In the genomic region with DNA sequence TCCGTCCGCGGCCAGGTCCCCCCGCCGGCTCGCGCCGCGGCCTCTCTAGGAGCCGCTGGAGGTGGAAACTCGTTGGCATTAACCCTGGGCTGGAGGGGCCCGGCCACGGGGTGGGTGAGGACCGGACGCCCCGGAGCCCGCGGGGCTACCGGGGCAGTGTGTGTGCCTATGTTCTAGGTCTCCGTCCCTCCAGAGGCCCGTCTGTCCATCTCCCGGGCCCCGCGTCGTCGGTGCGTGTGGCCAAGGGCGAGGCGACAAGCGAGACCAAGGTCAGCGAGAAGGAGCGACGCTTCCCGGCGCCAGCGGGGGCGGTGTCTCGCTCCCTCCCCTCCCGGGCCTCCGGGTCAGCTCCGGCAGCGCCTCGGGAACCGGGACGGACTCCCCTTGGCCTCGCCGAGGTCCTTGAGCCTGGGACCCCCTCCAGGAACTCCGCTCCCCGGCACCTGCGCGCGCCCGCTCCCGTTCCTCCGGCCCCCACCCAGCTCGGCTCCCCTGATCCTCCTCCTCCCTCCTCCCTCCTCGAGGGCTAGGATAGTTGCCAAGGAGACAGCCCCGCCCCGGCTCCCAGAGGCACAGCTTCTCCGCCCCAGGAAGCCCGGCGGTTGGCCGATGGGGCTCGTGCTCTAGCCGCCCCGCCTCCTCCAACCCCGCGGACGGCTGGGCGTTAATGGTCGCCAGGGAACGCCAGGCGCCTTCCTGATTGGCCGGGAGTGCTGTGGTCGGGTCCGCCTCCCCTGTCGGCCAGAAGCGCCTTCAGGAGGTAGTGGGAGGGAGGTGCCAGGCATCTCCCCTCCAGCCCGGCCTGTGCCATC, we compare ENCODE assay signal across 8 cellular contexts. TPM values are rescaled to one million over a fixed set of nuclear protein-coding genes. Genes with fewer than 3 reads are reported as not detected.
DNase-seq lines count a peak whose midpoint lies in the region; ATAC-seq and TF ChIP-seq lines count a peak whose summit lies in the region.

No MANE protein-coding gene starts in this region.

- CTCF ChIA-PET in WTC11 (lab: Charles Lee) = interaction anchor here (0.6 to 3.5 kb wide), 8 partner anchors 9 to 103 kb away, joined by 3 to 20 read pairs (median 4); a partner anchor contains a TSS

- H3K27me3 Mint-ChIP-seq in WTC11 (ENCODE audit: low read depth) = no peaks in the 10 kb centered on the region

- ATAC-seq in GM18909 (IDR thresholded peaks at IDR 0.05; ENCODE audit: poor library complexity, unreplicated experiment) = peak; percentile 85
- peak; percentile 74 for ATAC-seq in HG03159 (IDR thresholded peaks at IDR 0.05; ENCODE audit: unreplicated experiment)
- ATAC-seq in WTC11 = peak; percentile 91

- peak; percentile 93 for DNase-seq in AG09319 (ENCODE audit: extremely low read depth, low read depth)
- peak; percentile 98 for DNase-seq in NCI-H2227 treated with DMSO at 0.1 percent for 48 hours (lab: John Stamatoyannopoulos, UW)
- peak; percentile 99 for DNase-seq in WTC11 (ENCODE audit: low spot score)
- peak; percentile 98 to 99 for DNase-seq in cardiac fibroblast (ENCODE audit: low read depth in 2 of 2)
- DNase-seq in inferior parietal cortex (ENCODE audit: extremely low spot score) = peak; percentile 96
- peak; percentile 90 for DNase-seq in smooth muscle cell of the brain vasculature (ENCODE audit: low read depth, low spot score)

- no peaks in the 10 kb centered on the region for H3K9me3 Mint-ChIP-seq in WTC11

- POLR2A ChIA-PET in WTC11 (lab: Charles Lee) = interaction anchor here (0.9 to 1.1 kb wide), 7 partner anchors 9 to 649 kb away, joined by 3 to 9 read pairs (median 3); a partner anchor contains a TSS

- peak overlapping the region; percentile 67 to 76 for H3K4me3 ChIP-seq in cardiac fibroblast (replicated peaks in 1 of 2; ENCODE audit: low read depth in 2 of 2, low read length in 2 of 2)

- H3K27ac Mint-ChIP-seq in WTC11 = peak overlapping the region; percentile 84

- peak overlapping the region; percentile 65 for H3K4me3 Mint-ChIP-seq in WTC11

- H3K36me3 Mint-ChIP-seq in WTC11 = peaks cover 11% of the 10 kb centered on the region; the same call in 1 of the 2 replicates

- TF ChIP-seq CTCF in AG09319 (IDR thresholded peaks at IDR 0.05; ENCODE audit: low read depth, low read length) (peak; percentile 13), WTC11 (IDR thresholded peaks at IDR 0.05) (no peak), cardiac fibroblast (IDR thresholded peaks at IDR 0.05; ENCODE audit: low read depth, low read length) (peak; percentile 33)

- H3K4me1 Mint-ChIP-seq in WTC11 = peaks cover 16% of the 10 kb centered on the region

TF ChIP-seq in WTC11, 78 proteins besides CTCF, POLR2A, EP300 and RAD21 (continues in another document):
- no peak for TF ChIP-seq TEAD4 (CRISPR knock-in tag; IDR thresholded peaks at IDR 0.05)
- 0 out of 2 replicates have a peak, but pooled peaks have one; percentile 14 for TF ChIP-seq TEAD1 (CRISPR knock-in tag; IDR thresholded peaks at IDR 0.05)
- TF ChIP-seq, protein P1, sequence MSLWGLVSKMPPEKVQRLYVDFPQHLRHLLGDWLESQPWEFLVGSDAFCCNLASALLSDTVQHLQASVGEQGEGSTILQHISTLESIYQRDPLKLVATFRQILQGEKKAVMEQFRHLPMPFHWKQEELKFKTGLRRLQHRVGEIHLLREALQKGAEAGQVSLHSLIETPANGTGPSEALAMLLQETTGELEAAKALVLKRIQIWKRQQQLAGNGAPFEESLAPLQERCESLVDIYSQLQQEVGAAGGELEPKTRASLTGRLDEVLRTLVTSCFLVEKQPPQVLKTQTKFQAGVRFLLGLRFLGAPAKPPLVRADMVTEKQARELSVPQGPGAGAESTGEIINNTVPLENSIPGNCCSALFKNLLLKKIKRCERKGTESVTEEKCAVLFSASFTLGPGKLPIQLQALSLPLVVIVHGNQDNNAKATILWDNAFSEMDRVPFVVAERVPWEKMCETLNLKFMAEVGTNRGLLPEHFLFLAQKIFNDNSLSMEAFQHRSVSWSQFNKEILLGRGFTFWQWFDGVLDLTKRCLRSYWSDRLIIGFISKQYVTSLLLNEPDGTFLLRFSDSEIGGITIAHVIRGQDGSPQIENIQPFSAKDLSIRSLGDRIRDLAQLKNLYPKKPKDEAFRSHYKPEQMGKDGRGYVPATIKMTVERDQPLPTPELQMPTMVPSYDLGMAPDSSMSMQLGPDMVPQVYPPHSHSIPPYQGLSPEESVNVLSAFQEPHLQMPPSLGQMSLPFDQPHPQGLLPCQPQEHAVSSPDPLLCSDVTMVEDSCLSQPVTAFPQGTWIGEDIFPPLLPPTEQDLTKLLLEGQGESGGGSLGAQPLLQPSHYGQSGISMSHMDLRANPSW (CRISPR knock-in tag; conservative IDR thresholded peaks at IDR 0.05; ENCODE audit: low read depth) = no peak
- TF ChIP-seq, protein P2, sequence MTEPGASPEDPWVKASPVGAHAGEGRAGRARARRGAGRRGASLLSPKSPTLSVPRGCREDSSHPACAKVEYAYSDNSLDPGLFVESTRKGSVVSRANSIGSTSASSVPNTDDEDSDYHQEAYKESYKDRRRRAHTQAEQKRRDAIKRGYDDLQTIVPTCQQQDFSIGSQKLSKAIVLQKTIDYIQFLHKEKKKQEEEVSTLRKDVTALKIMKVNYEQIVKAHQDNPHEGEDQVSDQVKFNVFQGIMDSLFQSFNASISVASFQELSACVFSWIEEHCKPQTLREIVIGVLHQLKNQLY (CRISPR knock-in tag; IDR thresholded peaks at IDR 0.05) = no peak
- TF ChIP-seq CREM (CRISPR knock-in tag; IDR thresholded peaks at IDR 0.05) = no peak
- TF ChIP-seq GTF2I (CRISPR knock-in tag; conservative IDR thresholded peaks at IDR 0.05) = no peak
- TF ChIP-seq CREB1 (CRISPR knock-in tag; IDR thresholded peaks at IDR 0.05) = no peak
- TF ChIP-seq, protein P3, sequence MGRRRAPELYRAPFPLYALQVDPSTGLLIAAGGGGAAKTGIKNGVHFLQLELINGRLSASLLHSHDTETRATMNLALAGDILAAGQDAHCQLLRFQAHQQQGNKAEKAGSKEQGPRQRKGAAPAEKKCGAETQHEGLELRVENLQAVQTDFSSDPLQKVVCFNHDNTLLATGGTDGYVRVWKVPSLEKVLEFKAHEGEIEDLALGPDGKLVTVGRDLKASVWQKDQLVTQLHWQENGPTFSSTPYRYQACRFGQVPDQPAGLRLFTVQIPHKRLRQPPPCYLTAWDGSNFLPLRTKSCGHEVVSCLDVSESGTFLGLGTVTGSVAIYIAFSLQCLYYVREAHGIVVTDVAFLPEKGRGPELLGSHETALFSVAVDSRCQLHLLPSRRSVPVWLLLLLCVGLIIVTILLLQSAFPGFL (CRISPR knock-in tag; IDR thresholded peaks at IDR 0.05; ENCODE audit: borderline replicate concordance) = no peak
- TF ChIP-seq ZNF317 (CRISPR knock-in tag; IDR thresholded peaks at IDR 0.05; ENCODE audit: borderline replicate concordance, low read depth) = no peak
- TF ChIP-seq, protein P4, sequence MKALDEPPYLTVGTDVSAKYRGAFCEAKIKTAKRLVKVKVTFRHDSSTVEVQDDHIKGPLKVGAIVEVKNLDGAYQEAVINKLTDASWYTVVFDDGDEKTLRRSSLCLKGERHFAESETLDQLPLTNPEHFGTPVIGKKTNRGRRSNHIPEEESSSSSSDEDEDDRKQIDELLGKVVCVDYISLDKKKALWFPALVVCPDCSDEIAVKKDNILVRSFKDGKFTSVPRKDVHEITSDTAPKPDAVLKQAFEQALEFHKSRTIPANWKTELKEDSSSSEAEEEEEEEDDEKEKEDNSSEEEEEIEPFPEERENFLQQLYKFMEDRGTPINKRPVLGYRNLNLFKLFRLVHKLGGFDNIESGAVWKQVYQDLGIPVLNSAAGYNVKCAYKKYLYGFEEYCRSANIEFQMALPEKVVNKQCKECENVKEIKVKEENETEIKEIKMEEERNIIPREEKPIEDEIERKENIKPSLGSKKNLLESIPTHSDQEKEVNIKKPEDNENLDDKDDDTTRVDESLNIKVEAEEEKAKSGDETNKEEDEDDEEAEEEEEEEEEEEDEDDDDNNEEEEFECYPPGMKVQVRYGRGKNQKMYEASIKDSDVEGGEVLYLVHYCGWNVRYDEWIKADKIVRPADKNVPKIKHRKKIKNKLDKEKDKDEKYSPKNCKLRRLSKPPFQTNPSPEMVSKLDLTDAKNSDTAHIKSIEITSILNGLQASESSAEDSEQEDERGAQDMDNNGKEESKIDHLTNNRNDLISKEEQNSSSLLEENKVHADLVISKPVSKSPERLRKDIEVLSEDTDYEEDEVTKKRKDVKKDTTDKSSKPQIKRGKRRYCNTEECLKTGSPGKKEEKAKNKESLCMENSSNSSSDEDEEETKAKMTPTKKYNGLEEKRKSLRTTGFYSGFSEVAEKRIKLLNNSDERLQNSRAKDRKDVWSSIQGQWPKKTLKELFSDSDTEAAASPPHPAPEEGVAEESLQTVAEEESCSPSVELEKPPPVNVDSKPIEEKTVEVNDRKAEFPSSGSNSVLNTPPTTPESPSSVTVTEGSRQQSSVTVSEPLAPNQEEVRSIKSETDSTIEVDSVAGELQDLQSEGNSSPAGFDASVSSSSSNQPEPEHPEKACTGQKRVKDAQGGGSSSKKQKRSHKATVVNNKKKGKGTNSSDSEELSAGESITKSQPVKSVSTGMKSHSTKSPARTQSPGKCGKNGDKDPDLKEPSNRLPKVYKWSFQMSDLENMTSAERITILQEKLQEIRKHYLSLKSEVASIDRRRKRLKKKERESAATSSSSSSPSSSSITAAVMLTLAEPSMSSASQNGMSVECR (CRISPR knock-in tag; IDR thresholded peaks at IDR 0.05; ENCODE audit: borderline replicate concordance) = peak; percentile 76; the same call in 1 of the 2 replicates
- TF ChIP-seq NR3C1 (CRISPR knock-in tag; conservative IDR thresholded peaks at IDR 0.05; ENCODE audit: low read depth) = no peak
- no peak for TF ChIP-seq MXD4 (CRISPR knock-in tag; IDR thresholded peaks at IDR 0.05; ENCODE audit: borderline replicate concordance)
- no peak for TF ChIP-seq NR2C2 (CRISPR knock-in tag; IDR thresholded peaks at IDR 0.05)
- no peak for TF ChIP-seq IRF2 (CRISPR knock-in tag; IDR thresholded peaks at IDR 0.05; ENCODE audit: borderline replicate concordance, low read depth)
- TF ChIP-seq, protein P5, sequence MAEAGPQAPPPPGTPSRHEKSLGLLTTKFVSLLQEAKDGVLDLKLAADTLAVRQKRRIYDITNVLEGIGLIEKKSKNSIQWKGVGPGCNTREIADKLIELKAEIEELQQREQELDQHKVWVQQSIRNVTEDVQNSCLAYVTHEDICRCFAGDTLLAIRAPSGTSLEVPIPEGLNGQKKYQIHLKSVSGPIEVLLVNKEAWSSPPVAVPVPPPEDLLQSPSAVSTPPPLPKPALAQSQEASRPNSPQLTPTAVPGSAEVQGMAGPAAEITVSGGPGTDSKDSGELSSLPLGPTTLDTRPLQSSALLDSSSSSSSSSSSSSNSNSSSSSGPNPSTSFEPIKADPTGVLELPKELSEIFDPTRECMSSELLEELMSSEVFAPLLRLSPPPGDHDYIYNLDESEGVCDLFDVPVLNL (CRISPR knock-in tag; IDR thresholded peaks at IDR 0.05; ENCODE audit: borderline replicate concordance, low read depth) = no peak
- no peak for TF ChIP-seq TP53 (CRISPR knock-in tag; IDR thresholded peaks at IDR 0.05)

RNA-seq across cellular contexts. Expression of a gene that starts 0.7 kb away (rescaled TPM):
- total RNA-seq in WTC11 (2021) = 35.9 to 43.0 TPM (median 42.4 TPM) in 3 replicates

RNA-seq across cellular contexts. Expression of a gene that starts 7.6 kb away (rescaled TPM):
- 11.3 to 11.7 TPM (median 11.5 TPM) in 3 replicates for total RNA-seq in WTC11 (2021)

RNA-seq across cellular contexts. Expression of a gene that starts 31.1 kb away (rescaled TPM):
- 9.0 to 10.4 TPM (median 9.1 TPM) in 3 replicates for total RNA-seq in WTC11 (2021)

RNA-seq across cellular contexts. Expression of a gene that starts 44.5 kb away (rescaled TPM):
- 4.2 to 6.0 TPM (median 4.9 TPM) in 3 replicates for total RNA-seq in WTC11 (2021)

RNA-seq across cellular contexts. Expression of a gene that starts 54.5 kb away (rescaled TPM):
- 0.64 to 1.1 TPM (median 1.0 TPM) in 3 replicates for total RNA-seq in WTC11 (2021)

Comparison
In these comparisons a context has a peak if more than half of its experiments do, and no peak if none do; other contexts are left out.
1. Peak in every context shown above with its lines: DNase-seq, ATAC-seq and H3K4me3 ChIP-seq.